ENCODE assay signal across 27 cellular contexts in genomic region chr3:61723038-61723437, GRCh38.
"Had no signal": no experiment of that assay in that cellular context is flagged by ENCODE, and none has a peak within 500 bp of the region (broad histone marks: within the 10 kb centered on the region; RNA-seq: fewer than 3 reads in every experiment).

No MANE protein-coding gene starts in this region.

- H3K4me1 Mint-ChIP-seq: activated CD4-positive, alpha-beta T cell treated with anti-CD3 and anti-CD28 coated beads for 36 hours; activated CD4-positive, alpha-beta T cell treated with anti-CD3 and anti-CD28 coated beads, Interleukin-2, amount 10 ng/mL, durations not matched to agents 24 days and 14 days; activated naive CD4-positive, alpha-beta T cell treated with anti-CD3 and anti-CD28 coated beads, Interleukin-2, amount 10 ng/mL, durations not matched to agents 7 days and 5 days; activated naive CD8-positive, alpha-beta T cell treated with anti-CD3 and anti-CD28 coated beads, Interleukin-2, amount 10 ng/mL, durations not matched to agents 7 days and 5 days had no signal

- H3K4me3 ChIP-seq: ascending aorta, breast epithelium, cardiac muscle cell, colonic mucosa had no signal

- H3K36me3 Mint-ChIP-seq: activated CD4-positive, alpha-beta memory T cell treated with anti-CD3 and anti-CD28 coated beads for 36 hours; activated naive CD4-positive, alpha-beta T cell treated with anti-CD3 and anti-CD28 coated beads, Interleukin-2, amount 10 ng/mL, durations not matched to agents 7 days and 5 days; activated naive CD4-positive, alpha-beta T cell treated with anti-CD3 and anti-CD28 coated beads, Interleukin-2, amount 50 U/mL, for 72 hours; activated naive CD8-positive, alpha-beta T cell treated with anti-CD3 and anti-CD28 coated beads, Interleukin-2, amount 10 ng/mL, durations not matched to agents 7 days and 5 days; brain had no signal

- H3K4me3 Mint-ChIP-seq: activated CD4-positive, alpha-beta memory T cell treated with anti-CD3 and anti-CD28 coated beads for 36 hours; activated CD4-positive, alpha-beta T cell treated with anti-CD3 and anti-CD28 coated beads for 36 hours; activated CD4-positive, alpha-beta T cell treated with anti-CD3 and anti-CD28 coated beads, Interleukin-2, amount 10 ng/mL, durations not matched to agents 24 days and 14 days; activated naive CD4-positive, alpha-beta T cell treated with anti-CD3 and anti-CD28 coated beads, Interleukin-2, amount 10 ng/mL, durations not matched to agents 7 days and 5 days; activated naive CD8-positive, alpha-beta T cell treated with anti-CD3 and anti-CD28 coated beads, Interleukin-2, amount 10 ng/mL, durations not matched to agents 7 days and 5 days; activated T-cell treated with anti-CD3 and anti-CD28 coated beads, Interleukin-2, amount 50 U/mL, for 24 hours; activated T-cell treated with anti-CD3 and anti-CD28 coated beads, Interleukin-2, amount 50 U/mL, for 72 hours; brain had no signal

- H3K27ac ChIP-seq: ascending aorta, breast epithelium, cardiac muscle cell, colonic mucosa had no signal

- ATAC-seq: activated CD4-positive, alpha-beta T cell treated with anti-CD3 and anti-CD28 coated beads for 36 hours; activated naive CD4-positive, alpha-beta T cell treated with anti-CD3 and anti-CD28 coated beads, Interleukin-2, amount 50 U/mL, for 72 hours; activated T-cell treated with anti-CD3 and anti-CD28 coated beads, Interleukin-2, amount 50 U/mL, for 72 hours; esophagus mucosa had no signal

- H3K27ac Mint-ChIP-seq: activated CD4-positive, alpha-beta memory T cell treated with anti-CD3 and anti-CD28 coated beads for 36 hours; activated CD4-positive, alpha-beta T cell treated with anti-CD3 and anti-CD28 coated beads for 36 hours; activated CD4-positive, alpha-beta T cell treated with anti-CD3 and anti-CD28 coated beads, Interleukin-2, amount 10 ng/mL, durations not matched to agents 24 days and 14 days; activated naive CD4-positive, alpha-beta T cell treated with anti-CD3 and anti-CD28 coated beads, Interleukin-2, amount 10 ng/mL, durations not matched to agents 7 days and 5 days; activated naive CD4-positive, alpha-beta T cell treated with anti-CD3 and anti-CD28 coated beads, Interleukin-2, amount 50 U/mL, for 72 hours; activated naive CD8-positive, alpha-beta T cell treated with anti-CD3 and anti-CD28 coated beads, Interleukin-2, amount 10 ng/mL, durations not matched to agents 7 days and 5 days; activated T-cell treated with anti-CD3 and anti-CD28 coated beads, Interleukin-2, amount 50 U/mL, for 24 hours; activated T-cell treated with anti-CD3 and anti-CD28 coated beads, Interleukin-2, amount 50 U/mL, for 72 hours; brain had no signal

- FAIRE-seq: frontal cortex had no signal

- H3K4me1 ChIP-seq: breast epithelium, colonic mucosa had no signal

- H3K9me3 ChIP-seq: ascending aorta, breast epithelium, colonic mucosa had no signal

- H3K27me3 Mint-ChIP-seq: activated CD4-positive, alpha-beta memory T cell treated with anti-CD3 and anti-CD28 coated beads for 36 hours; activated naive CD4-positive, alpha-beta T cell treated with anti-CD3 and anti-CD28 coated beads, Interleukin-2, amount 10 ng/mL, durations not matched to agents 7 days and 5 days; activated naive CD8-positive, alpha-beta T cell treated with anti-CD3 and anti-CD28 coated beads, Interleukin-2, amount 10 ng/mL, durations not matched to agents 7 days and 5 days; activated T-cell treated with anti-CD3 and anti-CD28 coated beads, Interleukin-2, amount 50 U/mL, for 24 hours; brain had no signal

- H3K27me3 ChIP-seq: ascending aorta, breast epithelium, cardiac muscle cell, colonic mucosa had no signal

- H3K36me3 ChIP-seq: ascending aorta, breast epithelium, cardiac muscle cell, colonic mucosa had no signal

- DNase-seq: activated CD4-positive, alpha-beta memory T cell treated with anti-CD3 and anti-CD28 coated beads for 36 hours; activated CD4-positive, alpha-beta T cell treated with anti-CD3 and anti-CD28 coated beads for 36 hours; activated CD4-positive, alpha-beta T cell treated with anti-CD3 and anti-CD28 coated beads, Interleukin-2, amount 10 ng/mL, durations not matched to agents 24 days and 14 days; activated CD4-positive, CD25-positive, alpha-beta regulatory T cell; activated CD4-positive, CD25-positive, alpha-beta regulatory T cell treated with anti-CD3 and anti-CD28 coated beads, Interleukin-2, amount 50 U/mL, for 72 hours; activated CD8-positive, alpha-beta memory T cell treated with anti-CD3 and anti-CD28 coated beads, Interleukin-2, amount 50 U/mL, for 48 hours; activated gamma-delta T cell; activated naive CD4-positive, alpha-beta T cell; activated naive CD4-positive, alpha-beta T cell treated with anti-CD3 and anti-CD28 coated beads, Interleukin-2, amount 10 ng/mL, durations not matched to agents 7 days and 5 days; activated naive CD8-positive, alpha-beta T cell treated with anti-CD3 and anti-CD28 coated beads, Interleukin-2, amount 10 ng/mL, durations not matched to agents 7 days and 5 days; activated T-cell treated with anti-CD3 and anti-CD28 coated beads for 4 hours; activated T-cell treated with anti-CD3 and anti-CD28 coated beads, Interleukin-2, amount 50 U/mL, for 24 hours; activated T-cell treated with anti-CD3 and anti-CD28 coated beads, Interleukin-2, amount 50 U/mL, for 72 hours; central memory CD4-positive, alpha-beta T cell; cerebellar nuclear complex; colonic mucosa; effector CD8-positive, alpha-beta T cell; foreskin fibroblast; head of caudate nucleus; T-helper 2 cell had no signal

- H3K9me3 Mint-ChIP-seq: activated CD4-positive, alpha-beta T cell treated with anti-CD3 and anti-CD28 coated beads, Interleukin-2, amount 10 ng/mL, durations not matched to agents 24 days and 14 days; activated naive CD4-positive, alpha-beta T cell treated with anti-CD3 and anti-CD28 coated beads, Interleukin-2, amount 10 ng/mL, durations not matched to agents 7 days and 5 days; activated naive CD4-positive, alpha-beta T cell treated with anti-CD3 and anti-CD28 coated beads, Interleukin-2, amount 50 U/mL, for 72 hours; activated T-cell treated with anti-CD3 and anti-CD28 coated beads, Interleukin-2, amount 50 U/mL, for 72 hours had no signal
